Comparison of ENCODE assay signal across 1 cellular context in the genomic region with DNA sequence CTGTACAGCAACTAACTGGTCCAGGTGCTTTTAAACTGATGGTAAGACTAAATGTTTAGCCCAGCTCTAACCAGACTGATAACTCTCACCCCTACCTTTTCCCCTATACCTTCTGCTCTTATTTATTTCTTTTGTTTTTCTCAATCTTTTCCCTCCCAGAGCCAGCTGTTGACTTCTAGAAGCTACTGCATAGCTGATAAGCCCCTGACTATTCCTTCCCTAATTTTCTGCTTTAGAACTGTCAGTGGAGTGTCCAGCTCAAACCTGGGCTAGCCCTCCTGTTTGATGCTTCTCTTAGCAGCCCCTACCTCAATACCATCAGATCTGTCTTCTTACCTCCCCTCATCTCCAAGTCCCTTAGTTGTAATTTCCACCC.
TF ChIP-seq lines count a peak whose summit lies in the region.

No MANE protein-coding gene starts in this region.

TF ChIP-seq in K562, 482 proteins besides CTCF, POLR2A, EP300 and RAD21:
- peak; percentile 1 for TF ChIP-seq TBP (optimal IDR thresholded peaks at IDR 0.05; ENCODE audit: low read depth, low read length)
- TF ChIP-seq YBX1 (IDR thresholded peaks at IDR 0.05) = no peak
- TF ChIP-seq CBFA2T3 (IDR thresholded peaks at IDR 0.05) = peak; percentile 58
- no peak for TF ChIP-seq HCFC1 (IDR thresholded peaks at IDR 0.05; ENCODE audit: low read depth, low read length)
- TF ChIP-seq, protein P1, sequence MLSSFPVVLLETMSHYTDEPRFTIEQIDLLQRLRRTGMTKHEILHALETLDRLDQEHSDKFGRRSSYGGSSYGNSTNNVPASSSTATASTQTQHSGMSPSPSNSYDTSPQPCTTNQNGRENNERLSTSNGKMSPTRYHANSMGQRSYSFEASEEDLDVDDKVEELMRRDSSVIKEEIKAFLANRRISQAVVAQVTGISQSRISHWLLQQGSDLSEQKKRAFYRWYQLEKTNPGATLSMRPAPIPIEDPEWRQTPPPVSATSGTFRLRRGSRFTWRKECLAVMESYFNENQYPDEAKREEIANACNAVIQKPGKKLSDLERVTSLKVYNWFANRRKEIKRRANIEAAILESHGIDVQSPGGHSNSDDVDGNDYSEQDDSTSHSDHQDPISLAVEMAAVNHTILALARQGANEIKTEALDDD (IDR thresholded peaks at IDR 0.05) = peak; percentile 15; the same call in 1 of the 2 replicates
- TF ChIP-seq, protein P2, sequence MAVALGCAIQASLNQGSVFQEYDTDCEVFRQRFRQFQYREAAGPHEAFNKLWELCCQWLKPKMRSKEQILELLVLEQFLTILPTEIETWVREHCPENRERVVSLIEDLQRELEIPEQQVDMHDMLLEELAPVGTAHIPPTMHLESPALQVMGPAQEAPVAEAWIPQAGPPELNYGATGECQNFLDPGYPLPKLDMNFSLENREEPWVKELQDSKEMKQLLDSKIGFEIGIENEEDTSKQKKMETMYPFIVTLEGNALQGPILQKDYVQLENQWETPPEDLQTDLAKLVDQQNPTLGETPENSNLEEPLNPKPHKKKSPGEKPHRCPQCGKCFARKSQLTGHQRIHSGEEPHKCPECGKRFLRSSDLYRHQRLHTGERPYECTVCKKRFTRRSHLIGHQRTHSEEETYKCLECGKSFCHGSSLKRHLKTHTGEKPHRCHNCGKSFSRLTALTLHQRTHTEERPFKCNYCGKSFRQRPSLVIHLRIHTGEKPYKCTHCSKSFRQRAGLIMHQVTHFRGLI (CRISPR knock-in tag; IDR thresholded peaks at IDR 0.05) = no peak
- TF ChIP-seq GTF2F1 (IDR thresholded peaks at IDR 0.05; ENCODE audit: low read depth, low read length) = no peak
- TF ChIP-seq KHSRP (IDR thresholded peaks at IDR 0.05) = no peak
- TF ChIP-seq TAL1 (IDR thresholded peaks at IDR 0.05) = peak; percentile 26; the same call in 1 of the 2 replicates
- TF ChIP-seq GABPB2 (CRISPR knock-in tag; conservative IDR thresholded peaks at IDR 0.05) = no peak
- TF ChIP-seq NCOR1 (IDR thresholded peaks at IDR 0.05) = 0 out of 2 replicates have a peak, but pooled peaks have one; percentile 7
- no peak for TF ChIP-seq NFRKB (IDR thresholded peaks at IDR 0.05; ENCODE audit: low read depth)
- no peak for TF ChIP-seq NCOA6 (IDR thresholded peaks at IDR 0.05)
- no peak for TF ChIP-seq E2F6 (IDR thresholded peaks at IDR 0.05; ENCODE audit: borderline replicate concordance in 1 of 2, extremely low read depth in 1 of 2, insufficient read depth in 1 of 2, insufficient read length in 1 of 2, low read depth in 1 of 2, low read length in 1 of 2, poor library complexity in 1 of 2, severe bottlenecking in 1 of 2)
- TF ChIP-seq EHMT2 (IDR thresholded peaks at IDR 0.05) = no peak
- TF ChIP-seq CBX2 (IDR thresholded peaks at IDR 0.05; ENCODE audit: insufficient read depth, low read length, poor library complexity, severe bottlenecking) = no peak
- TF ChIP-seq BACH1 (tag; IDR thresholded peaks at IDR 0.05) = no peak
- no peak for TF ChIP-seq ZKSCAN8 (CRISPR knock-in tag; IDR thresholded peaks at IDR 0.05)
- no peak for TF ChIP-seq PHF8 (IDR thresholded peaks at IDR 0.05; ENCODE audit: borderline replicate concordance, low read length)
- TF ChIP-seq BDP1 (IDR thresholded peaks at IDR 0.05; ENCODE audit: insufficient read depth, insufficient read length) = no peak
- TF ChIP-seq ZNF165 (CRISPR knock-in tag; IDR thresholded peaks at IDR 0.05; ENCODE audit: borderline replicate concordance) = no peak
- TF ChIP-seq CTBP1 (IDR thresholded peaks at IDR 0.05; ENCODE audit: borderline replicate concordance) = no peak
- TF ChIP-seq TBL1XR1 (IDR thresholded peaks at IDR 0.05; ENCODE audit: low read length in 2 of 2) = no peak
- TF ChIP-seq POU5F1 (IDR thresholded peaks at IDR 0.05; ENCODE audit: borderline replicate concordance, low read depth, low read length, partially characterized antibody) = no peak
- no peak for TF ChIP-seq PCBP2 (IDR thresholded peaks at IDR 0.05; ENCODE audit: low read depth, low read length, poor library complexity, severe bottlenecking)
- TF ChIP-seq PKNOX1 (IDR thresholded peaks at IDR 0.05) = no peak
- TF ChIP-seq EWSR1 (IDR thresholded peaks at IDR 0.05; ENCODE audit: borderline replicate concordance, low read depth, partially characterized antibody) = no peak
- TF ChIP-seq ZNF140 (CRISPR knock-in tag; IDR thresholded peaks at IDR 0.05) = no peak
- no peak for TF ChIP-seq CHD4 (IDR thresholded peaks at IDR 0.05; ENCODE audit: insufficient read depth, insufficient replicate concordance, low read depth, low read length, poor library complexity, severe bottlenecking)
- TF ChIP-seq ARID1B (IDR thresholded peaks at IDR 0.05) = no peak
- TF ChIP-seq ZNF551 (CRISPR knock-in tag; IDR thresholded peaks at IDR 0.05) = no peak
TF ChIP-seq in K562: peak in this region for 5.
